Comparison of ENCODE assay signal across 18 cellular contexts in the genomic region with DNA sequence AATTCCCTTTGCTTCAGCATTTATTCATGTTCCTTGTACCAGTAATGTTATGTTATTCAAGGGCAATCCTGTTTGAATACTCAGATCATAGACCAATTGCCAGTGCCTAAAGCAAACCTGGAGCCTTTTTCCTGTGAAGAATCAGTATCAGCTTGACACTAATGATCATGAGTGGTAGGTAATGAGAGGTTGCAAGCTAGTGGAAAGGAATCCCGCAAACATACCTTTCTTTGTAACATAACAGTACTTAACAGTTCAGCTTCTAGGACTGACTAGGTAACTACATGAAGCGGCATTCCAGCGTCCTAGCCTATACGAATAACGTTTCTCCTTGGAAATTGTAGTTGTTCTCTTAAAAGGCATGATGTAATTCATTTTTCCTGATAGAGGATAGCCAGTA.
DNase-seq lines count a peak whose midpoint lies in the region; ATAC-seq, FAIRE-seq and TF ChIP-seq lines count a peak whose summit lies in the region.
"Had no signal": no experiment of that assay in that cellular context is flagged by ENCODE, and none has a peak within 500 bp of the region (broad histone marks: within the 10 kb centered on the region; RNA-seq: fewer than 3 reads in every experiment).

No MANE protein-coding gene starts in this region.

- TF ChIP-seq POLR2A in GM12878 (IDR thresholded peaks at IDR 0.05; ENCODE audit: low read depth, low read length): no peak

- H3K27me3 ChIP-seq in DOHH2 (ENCODE audit: control insufficient read depth, low read length): no peaks in the 10 kb centered on the region
- no peaks in the 10 kb centered on the region for H3K27me3 ChIP-seq in GM12878 (replicated peaks in 1 of 2; ENCODE audit: control insufficient read depth in 2 of 2, insufficient read depth in 2 of 2, low read length in 1 of 2)
- no peaks in the 10 kb centered on the region for H3K27me3 ChIP-seq in mesendoderm (ENCODE audit: insufficient read depth, low read length, poor library complexity)
- H3K27me3 ChIP-seq: brain microvascular endothelial cell, testis had no signal

- intact Hi-C loops in GM12878 (cut with micrococcal nuclease; ENCODE audit: unreplicated experiment): loop anchor here (5.0 kb wide), 1 partner anchor 33 kb away; no protein-coding TSS in a partner anchor

- peaks cover 72% of the 10 kb centered on the region for H3K79me2 ChIP-seq in DOHH2 (ENCODE audit: control insufficient read depth, low read length)
- H3K79me2 ChIP-seq in GM12878 (ENCODE audit: control insufficient read depth, insufficient read depth, low read length): peaks cover 8% of the 10 kb centered on the region
- peaks cover 2% of the 10 kb centered on the region for H3K79me2 ChIP-seq in mesendoderm (ENCODE audit: control insufficient read depth, insufficient read depth, low read length)

- peaks cover 2% of the 10 kb centered on the region for H3K79me1 ChIP-seq in mesendoderm (ENCODE audit: low read length)

- RAD21 ChIA-PET in GM12878 (lab: Charles Lee; ENCODE audit: unreplicated experiment): interaction anchor here (1.4 to 1.6 kb wide), 2 partner anchors 10 to 349 kb away, joined by 3 read pairs; no protein-coding TSS in a partner anchor

- DNase-seq in GM12878 (ENCODE audit: low read depth, low spot score) (no peak), mesendoderm (peak; percentile 51), T-helper 1 cell (no peak)
- no peak for DNase-seq in activated CD8-positive, alpha-beta memory T cell treated with anti-CD3 and anti-CD28 coated beads, Interleukin-2, amount 50 U/mL, for 4 hours
- DNase-seq: activated CD4-positive, CD25-positive, alpha-beta regulatory T cell treated with anti-CD3 and anti-CD28 coated beads, Interleukin-2, amount 50 U/mL, for 72 hours; brain microvascular endothelial cell; COR-L47; effector memory CD8-positive, alpha-beta T cell; left ventricle myocardium inferior; MV-4-11; NCI-H1930; NCI-H524; stimulated activated CD4-positive, alpha-beta T cell treated with anti-CD3 and anti-CD28 coated beads, Interleukin-1b, Interleukin-23, amount 100 ng/mL, for 48 hours; stimulated activated naive B cell treated with anti-CD40 and anti-IgM and Interleukin-4, amounts not matched to agents 10 μg/mL and 1 μg/mL and 100 μg/mL, for 72 hours; testis had no signal

- H3K9me3 ChIP-seq in DOHH2 (ENCODE audit: control insufficient read depth, insufficient read depth, low read length): no peaks in the 10 kb centered on the region
- H3K9me3 ChIP-seq in GM12878 (replicated peaks; ENCODE audit: control insufficient read depth, insufficient read depth, low read length): no peaks in the 10 kb centered on the region
- H3K9me3 ChIP-seq: left ventricle myocardium inferior, testis had no signal

- H3K23ac ChIP-seq in mesendoderm (ENCODE audit: low read length): no peak overlapping the region

- no peak overlapping the region for H4K5ac ChIP-seq in mesendoderm (ENCODE audit: low read length)

- in situ Hi-C loops in GM12878 (cut with MboI): no loop called here

- H3K36me3 ChIP-seq in DOHH2 (ENCODE audit: control insufficient read depth, low read length): peaks cover 11% of the 10 kb centered on the region
- no peaks in the 10 kb centered on the region; a peak in 3 of 4 replicates for H3K36me3 ChIP-seq in GM12878 (ENCODE audit: control insufficient read depth in 2 of 2, insufficient read depth in 2 of 2, low read length in 1 of 2)
- no peaks in the 10 kb centered on the region for H3K36me3 ChIP-seq in mesendoderm (ENCODE audit: control insufficient read depth, insufficient read depth, low read length)
- H3K36me3 ChIP-seq: brain microvascular endothelial cell, left ventricle myocardium inferior had no signal

- ATAC-seq in GM12878 (no peak), HG02623 (IDR thresholded peaks at IDR 0.05; ENCODE audit: unreplicated experiment) (no peak)

- TF ChIP-seq EP300 in Ishikawa (IDR thresholded peaks at IDR 0.05; ENCODE audit: borderline replicate concordance): no peak; the same call in 1 of the 2 replicates
- TF ChIP-seq EP300 in GM12878 (IDR thresholded peaks at IDR 0.05; ENCODE audit: borderline replicate concordance in 1 of 2, control insufficient read depth in 1 of 2, low read depth in 2 of 2, low read length in 2 of 2): no peak

- H2AFZ ChIP-seq in GM12878 (ENCODE audit: control insufficient read depth, low read depth, low read length): no peak overlapping the region

- no peak overlapping the region for H3K4ac ChIP-seq in mesendoderm (ENCODE audit: low read depth, low read length)

- 0 out of 2 replicates have a peak, but pooled peaks cover 5% of the 10 kb centered on the region for H3F3A ChIP-seq in DOHH2 (ENCODE audit: control insufficient read depth, insufficient read depth)

- CTCF ChIA-PET in GM12878 (lab: Yijun Ruan, JAX): no interaction called here

- no peak overlapping the region for H3K27ac ChIP-seq in DOHH2 (ENCODE audit: low read depth, low read length)
- H3K27ac ChIP-seq in GM12878 (ENCODE audit: control insufficient read depth, insufficient read depth): no peak overlapping the region; the same call in 1 of the 2 replicates
- H3K27ac ChIP-seq in mesendoderm (ENCODE audit: low read depth, low read length): no peak overlapping the region
- H3K27ac ChIP-seq: brain microvascular endothelial cell, left ventricle myocardium inferior, testis had no signal

- POLR2A ChIA-PET in GM12878 (lab: Charles Lee): interaction anchor here (1.6 kb wide), 2 partner anchors 9 to 15 kb away, joined by 5 to 8 read pairs; no protein-coding TSS in a partner anchor

- TF ChIP-seq RAD21 in Ishikawa (IDR thresholded peaks at IDR 0.05; ENCODE audit: low read depth): no peak
- no peak for TF ChIP-seq RAD21 in GM12878 (IDR thresholded peaks at IDR 0.05; ENCODE audit: insufficient read depth, low read depth, low read length)

- no peaks in the 10 kb centered on the region for H3K9me2 ChIP-seq in DOHH2 (replicated peaks; ENCODE audit: control insufficient read depth, low read length)

- no peak overlapping the region for H2BK120ac ChIP-seq in mesendoderm (ENCODE audit: low read depth, low read length)

- H4K20me1 ChIP-seq in DOHH2 (ENCODE audit: control insufficient read depth, insufficient read depth, low read depth, low read length) (peaks cover 4% of the 10 kb centered on the region; the same call in 1 of the 2 replicates), GM12878 (ENCODE audit: control insufficient read depth, insufficient read depth) (peaks cover 18% of the 10 kb centered on the region)

- H2AK5ac ChIP-seq in mesendoderm (ENCODE audit: low read length): no peak overlapping the region

- no peak for FAIRE-seq in GM12878 (lab: Jason Lieb, UNC)

- no peak overlapping the region for H4K8ac ChIP-seq in mesendoderm (ENCODE audit: low read depth, low read length)

- 100% methylated on average over 5 of the region's 5 CpGs for WGBS in GM12878 (ENCODE audit: insufficient coverage, insufficient replicate concordance, low lambda C conversion rate, missing lambda C conversion rate)
- WGBS in mesendoderm (ENCODE audit: extremely low coverage, insufficient coverage, low lambda C conversion rate): no CpG with 5 or more reads among the region's 5 CpGs

- H3K4me1 ChIP-seq in DOHH2 (ENCODE audit: control insufficient read depth, low read length): peaks cover 76% of the 10 kb centered on the region
- peaks cover 19% of the 10 kb centered on the region for H3K4me1 ChIP-seq in GM12878 (ENCODE audit: control insufficient read depth, insufficient read depth, low read length)
- peaks cover 3% of the 10 kb centered on the region for H3K4me1 ChIP-seq in mesendoderm (ENCODE audit: control insufficient read depth, low read depth, low read length)
- H3K4me1 ChIP-seq: testis had no signal

- TF ChIP-seq CTCF in DOHH2 (IDR thresholded peaks at IDR 0.05; ENCODE audit: low read depth, low read length, poor library complexity, severe bottlenecking) (no peak), GM12878 (IDR thresholded peaks at IDR 0.05 in 2 of 3, conservative IDR thresholded peaks at IDR 0.05 in 1 of 3; ENCODE audit: control insufficient read depth in 2 of 3, extremely low read depth in 1 of 3, insufficient read depth in 1 of 3, low read depth in 3 of 3, low read length in 3 of 3) (no peak)

- no peak overlapping the region for H3K56ac ChIP-seq in mesendoderm (ENCODE audit: low read length)

- H3K4me3 ChIP-seq in DOHH2 (ENCODE audit: low read length) (no peak overlapping the region), GM12878 (no peak overlapping the region), mesendoderm (ENCODE audit: low read length) (no peak overlapping the region)
- H3K4me3 ChIP-seq: left ventricle myocardium inferior, testis had no signal

- H3K4me2 ChIP-seq in DOHH2 (ENCODE audit: low read length) (peak overlapping the region; percentile 3; the same call in 1 of the 2 replicates), GM12878 (ENCODE audit: control insufficient read depth, insufficient read depth) (peak overlapping the region; percentile 64), mesendoderm (ENCODE audit: low read length) (no peak overlapping the region)

- SMC1A ChIA-PET in GM12878 (lab: Charles Lee; ENCODE audit: uncharacterized antibody, unreplicated experiment): interaction anchor here (0.6 to 1.8 kb wide), 11 partner anchors 9 to 137 kb away, joined by 3 to 8 read pairs (median 4); no protein-coding TSS in a partner anchor

- H3K9ac ChIP-seq in GM12878 (ENCODE audit: control insufficient read depth, insufficient read depth, low read length): no peak overlapping the region
- no peak overlapping the region for H3K9ac ChIP-seq in mesendoderm (ENCODE audit: low read length)

- H3K18ac ChIP-seq in mesendoderm (ENCODE audit: low read length): no peak overlapping the region

- no peak overlapping the region for H2BK15ac ChIP-seq in mesendoderm (replicated peaks; ENCODE audit: low read depth)

- no peak overlapping the region for H2BK5ac ChIP-seq in mesendoderm (ENCODE audit: low read length)

- no TSS peak for BruUV-seq in GM12878 (replicated peaks; lab: Mats Ljungman, UMichigan)

TF ChIP-seq in Ishikawa, 13 proteins besides CTCF, POLR2A, EP300 and RAD21 (continues in another document):
- TF ChIP-seq NFIC (IDR thresholded peaks at IDR 0.05) (peak; percentile 66), FOXM1 (IDR thresholded peaks at IDR 0.05; ENCODE audit: borderline replicate concordance, low read depth) (peak; percentile 56; the same call in 1 of the 2 replicates), CREB1 (IDR thresholded peaks at IDR 0.05; ENCODE audit: low read depth) (no peak), TEAD4 (IDR thresholded peaks at IDR 0.05) (peak; percentile 88), EGR1 (IDR thresholded peaks at IDR 0.05) (no peak), ZBTB7A (IDR thresholded peaks at IDR 0.05; ENCODE audit: low read depth) (no peak), TCF12 (IDR thresholded peaks at IDR 0.05; ENCODE audit: low read depth) (peak; percentile 31; the same call in 1 of the 2 replicates)

TF ChIP-seq in GM12878, 131 proteins besides CTCF, POLR2A, EP300 and RAD21 (continues in another document):
- TF ChIP-seq YBX1 (IDR thresholded peaks at IDR 0.05) (no peak), GABPA (IDR thresholded peaks at IDR 0.05; ENCODE audit: low read depth) (no peak)
- TF ChIP-seq, protein P1, sequence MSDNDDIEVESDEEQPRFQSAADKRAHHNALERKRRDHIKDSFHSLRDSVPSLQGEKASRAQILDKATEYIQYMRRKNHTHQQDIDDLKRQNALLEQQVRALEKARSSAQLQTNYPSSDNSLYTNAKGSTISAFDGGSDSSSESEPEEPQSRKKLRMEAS (IDR thresholded peaks at IDR 0.05; ENCODE audit: low read depth, low read length): no peak
